15 cellular contexts compared by ENCODE assay signal in the genomic region with DNA sequence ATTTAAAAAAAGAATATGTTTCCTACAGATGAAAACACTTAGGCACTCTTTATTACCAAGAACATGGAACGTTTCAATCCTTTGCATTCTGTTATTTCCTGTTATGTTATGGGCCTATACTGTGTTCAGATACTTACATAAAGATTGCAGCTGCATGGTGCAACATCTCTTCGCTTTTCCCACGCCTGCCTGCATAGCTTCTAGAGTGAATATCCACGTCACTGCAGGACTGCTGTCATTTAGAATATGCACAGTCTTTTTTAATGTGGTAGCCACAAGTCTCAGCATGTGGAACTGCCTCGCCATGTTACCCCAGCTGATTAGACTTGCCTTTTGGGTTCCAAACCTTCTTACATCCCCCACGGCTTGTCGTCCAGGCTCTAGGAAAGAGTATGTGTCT.
DNase-seq lines count a peak whose midpoint lies in the region; ATAC-seq and TF ChIP-seq lines count a peak whose summit lies in the region.
"Had no signal": no experiment of that assay in that cellular context is flagged by ENCODE, and none has a peak within 500 bp of the region (broad histone marks: within the 10 kb centered on the region; RNA-seq: fewer than 3 reads in every experiment).

No MANE protein-coding gene starts in this region.

- intact Hi-C loops in MCF 10A (cut with micrococcal nuclease), result no loop called here
- intact Hi-C loops in mammary epithelial cell (cut with micrococcal nuclease), result no loop called here
- intact Hi-C loops in right lobe of liver (cut with DNase I), result no loop called here

- H3K4ac ChIP-seq in mesenchymal stem cell (ENCODE audit: low read depth in 1 of 2, low read length in 2 of 2), result no peak overlapping the region

- no peaks in the 10 kb centered on the region for H4K20me1 ChIP-seq in mammary epithelial cell (ENCODE audit: insufficient read depth, low read length)

- POLR2A ChIA-PET in MCF 10A (lab: Yijun Ruan, JAX), result no interaction called here

- H3K27ac ChIP-seq in mammary epithelial cell (ENCODE audit: insufficient read depth, low read depth, low read length), result no peak overlapping the region
- no peak overlapping the region for H3K27ac ChIP-seq in mesenchymal stem cell (ENCODE audit: low read length, poor library complexity, severe bottlenecking)
- no peak overlapping the region for H3K27ac ChIP-seq in right lobe of liver
- H3K27ac ChIP-seq: BLaER1 treated with 17β-estradiol and CSF1 and Interleukin-3, amounts not matched to agents 10 nM and 100 nM had no signal

- H3K14ac ChIP-seq in mesenchymal stem cell (ENCODE audit: low read length in 2 of 2), result no peak overlapping the region

- peaks cover 7% of the 10 kb centered on the region for H3K36me3 Mint-ChIP-seq in MCF 10A (ENCODE audit: insufficient read depth, unreplicated experiment)

- no peak overlapping the region for H4K8ac ChIP-seq in mesenchymal stem cell (ENCODE audit: low read length)

- no peak overlapping the region for H2BK120ac ChIP-seq in mesenchymal stem cell (ENCODE audit: low read depth, low read length)

- BruUV-seq in MCF 10A (replicated peaks; lab: Mats Ljungman, UMichigan), result no TSS peak
- no TSS peak for BruUV-seq in mammary epithelial cell (replicated peaks; lab: Mats Ljungman, UMichigan)

- no peaks in the 10 kb centered on the region for H3K79me2 ChIP-seq in mammary epithelial cell (ENCODE audit: insufficient read depth, low read length)

- 88% methylated on average over 7 of the region's 7 CpGs for WGBS in mammary epithelial cell (ENCODE audit: low coverage, missing lambda C conversion rate)
- 82% methylated on average over 7 of the region's 7 CpGs for WGBS in mesenchymal stem cell
- 91% methylated on average over 7 of the region's 7 CpGs for WGBS in right lobe of liver (ENCODE audit: insufficient coverage, low coverage, low lambda C conversion rate, missing lambda C conversion rate)

- H3K27ac Mint-ChIP-seq in MCF 10A (ENCODE audit: low read depth, unreplicated experiment), result peak overlapping the region; percentile 18
- H3K27ac Mint-ChIP-seq: B cell; CD8-positive, alpha-beta T cell had no signal

- H3K9me3 ChIP-seq in mammary epithelial cell (replicated peaks; ENCODE audit: insufficient read depth, low read length) (no peaks in the 10 kb centered on the region), adipocyte (ENCODE audit: control insufficient read depth, low read length) (no peaks in the 10 kb centered on the region), mesenchymal stem cell (ENCODE audit: control insufficient read depth, low read length) (no peaks in the 10 kb centered on the region), right lobe of liver (no peaks in the 10 kb centered on the region)

- no peak overlapping the region for H3K18ac ChIP-seq in mesenchymal stem cell (ENCODE audit: low read depth in 1 of 2, low read length in 2 of 2)

- no peak overlapping the region for H3K4me3 Mint-ChIP-seq in MCF 10A (ENCODE audit: unreplicated experiment)
- H3K4me3 Mint-ChIP-seq: B cell; CD8-positive, alpha-beta T cell; H9 had no signal

- H3K9me3 Mint-ChIP-seq in MCF 10A (ENCODE audit: unreplicated experiment), result no peaks in the 10 kb centered on the region
- H3K9me3 Mint-ChIP-seq: CD8-positive, alpha-beta T cell; H9 had no signal

- H2BK15ac ChIP-seq in mesenchymal stem cell (ENCODE audit: low read depth, poor library complexity, severe bottlenecking), result no peak overlapping the region

- H3K4me3 ChIP-seq in mammary epithelial cell (replicated peaks in 1 of 3; ENCODE audit: insufficient read depth in 1 of 3, low read depth in 2 of 3, low read length in 3 of 3) (no peak overlapping the region), adipocyte (ENCODE audit: low read length) (no peak overlapping the region), mesenchymal stem cell (ENCODE audit: insufficient read depth in 1 of 2, low read depth in 1 of 2, low read length in 2 of 2) (no peak overlapping the region), right lobe of liver (no peak overlapping the region)
- H3K4me3 ChIP-seq: BLaER1 treated with 17β-estradiol and CSF1 and Interleukin-3, amounts not matched to agents 10 nM and 100 nM had no signal

- peaks cover 16% of the 10 kb centered on the region for H3K4me1 Mint-ChIP-seq in MCF 10A (ENCODE audit: insufficient read depth, unreplicated experiment)

- H3K4me1 ChIP-seq in mammary epithelial cell (ENCODE audit: insufficient read depth, low read length), result no peaks in the 10 kb centered on the region
- H3K4me1 ChIP-seq in adipocyte (ENCODE audit: control insufficient read depth, insufficient read depth, low read length), result no peaks in the 10 kb centered on the region
- peaks cover 2% of the 10 kb centered on the region for H3K4me1 ChIP-seq in mesenchymal stem cell (ENCODE audit: control insufficient read depth, insufficient read depth, low read depth, low read length)
- H3K4me1 ChIP-seq in right lobe of liver, result no peaks in the 10 kb centered on the region

- dilution Hi-C loops in mammary epithelial cell (cut with HindIII; ENCODE audit: low sequenced_read_pairs), result no loop called here

- H2BK5ac ChIP-seq in mesenchymal stem cell (ENCODE audit: low read depth, low read length, poor library complexity, severe bottlenecking), result no peak overlapping the region

- in situ Hi-C loops in mammary epithelial cell (cut with MboI; ENCODE audit: low sequenced_read_pairs in 2 of 2), result no loop called here

- TF ChIP-seq CTCF in MCF 10A (IDR thresholded peaks at IDR 0.05; ENCODE audit: unreplicated experiment) (no peak), mammary epithelial cell (conservative IDR thresholded peaks at IDR 0.05 in 1 of 2, IDR thresholded peaks at IDR 0.05 in 1 of 2; ENCODE audit: extremely low read depth in 1 of 2, insufficient read depth in 1 of 2, low read depth in 1 of 2, low read length in 2 of 2) (no peak), right lobe of liver (IDR thresholded peaks at IDR 0.05) (no peak)

- TF ChIP-seq POLR2A in right lobe of liver (IDR thresholded peaks at IDR 0.05), result no peak

- H3K9ac ChIP-seq in mammary epithelial cell (ENCODE audit: insufficient read depth, low read length) (no peak overlapping the region), adipocyte (ENCODE audit: low read length) (no peak overlapping the region), mesenchymal stem cell (ENCODE audit: low read length) (no peak overlapping the region)
- H3K9ac ChIP-seq: BLaER1 treated with 17β-estradiol and CSF1 and Interleukin-3, amounts not matched to agents 10 nM and 100 nM had no signal

- H2BK12ac ChIP-seq in mesenchymal stem cell (ENCODE audit: low read length in 2 of 2), result no peak overlapping the region

- no peaks in the 10 kb centered on the region for H3K27me3 Mint-ChIP-seq in MCF 10A (ENCODE audit: insufficient read depth, unreplicated experiment)
- H3K27me3 Mint-ChIP-seq: B cell had no signal

- no peaks in the 10 kb centered on the region for H3K27me3 ChIP-seq in mammary epithelial cell (ENCODE audit: insufficient read depth, low read length)
- no peaks in the 10 kb centered on the region for H3K27me3 ChIP-seq in adipocyte (replicated peaks; ENCODE audit: control insufficient read depth, insufficient read depth, low read length)
- H3K27me3 ChIP-seq in mesenchymal stem cell (ENCODE audit: control insufficient read depth in 1 of 2, insufficient read depth in 1 of 2, low read length in 2 of 2), result no peaks in the 10 kb centered on the region
- H3K27me3 ChIP-seq in right lobe of liver, result no peaks in the 10 kb centered on the region
- H3K27me3 ChIP-seq: BLaER1 treated with 17β-estradiol and CSF1 and Interleukin-3, amounts not matched to agents 10 nM and 100 nM had no signal

- no peak for DNase-seq in MCF 10A (ENCODE audit: unreplicated experiment)
- DNase-seq in mammary epithelial cell, result no peak
- peak; percentile 2 for DNase-seq in adipocyte (ENCODE audit: low read depth)
- DNase-seq in mesenchymal stem cell, result peak; percentile 30
- DNase-seq in right lobe of liver, result no peak
- DNase-seq in NCI-H446 treated with DMSO at 0.1 percent for 48 hours (lab: John Stamatoyannopoulos, UW), result no peak
- DNase-seq: 8988T; Calu3; CD8-positive, alpha-beta T cell; DMS79 treated with DMSO at 0.1 percent for 48 hours; GF-D8; H9 had no signal

- H3K4me2 ChIP-seq in mammary epithelial cell (ENCODE audit: insufficient read depth, low read depth, low read length), result no peak overlapping the region
- H3K4me2 ChIP-seq in mesenchymal stem cell (ENCODE audit: low read length, poor library complexity, severe bottlenecking), result no peak overlapping the region
- H3K4me2 ChIP-seq: BLaER1 treated with 17β-estradiol and CSF1 and Interleukin-3, amounts not matched to agents 10 nM and 100 nM had no signal

- CTCF ChIA-PET in MCF 10A (lab: Yijun Ruan, JAX) (no interaction called here), mammary epithelial cell (lab: Charles Lee; ENCODE audit: low non-redundant PET) (no interaction called here)

- H4K91ac ChIP-seq in mesenchymal stem cell (ENCODE audit: low read length), result no peak overlapping the region

- H3K36me3 ChIP-seq in mammary epithelial cell (ENCODE audit: insufficient read depth, low read length) (no peaks in the 10 kb centered on the region), adipocyte (ENCODE audit: control insufficient read depth, insufficient read depth, low read length, severe bottlenecking) (no peaks in the 10 kb centered on the region), mesenchymal stem cell (ENCODE audit: control insufficient read depth in 1 of 2, insufficient read depth in 2 of 2, low read depth in 1 of 2, low read length in 2 of 2) (peaks cover 2 to 6% of the 10 kb centered on the region in 2 experiments), right lobe of liver (no peaks in the 10 kb centered on the region)

- no peak overlapping the region for H2AK5ac ChIP-seq in mesenchymal stem cell (ENCODE audit: low read length, severe bottlenecking)

- ATAC-seq in right lobe of liver, result no peak
- ATAC-seq in GM21717 (IDR thresholded peaks at IDR 0.05; ENCODE audit: unreplicated experiment), result no peak
- ATAC-seq: CD8-positive, alpha-beta T cell had no signal

- no peak overlapping the region for H3K23ac ChIP-seq in mesenchymal stem cell (ENCODE audit: low read length in 2 of 2)

- H3K79me1 ChIP-seq in mesenchymal stem cell (replicated peaks; ENCODE audit: low read length, poor library complexity, severe bottlenecking), result peaks cover 2% of the 10 kb centered on the region

- no peak overlapping the region for H2AFZ ChIP-seq in mammary epithelial cell (ENCODE audit: low read depth, low read length)
- H2AFZ ChIP-seq in mesenchymal stem cell (ENCODE audit: low read depth, low read length), result no peak overlapping the region

Comparison
In these comparisons a context has a peak if more than half of its experiments do, and no peak if none do; other contexts are left out.
1. DNase-seq: peak in adipocyte (single experiment) and mesenchymal stem cell (single experiment); none in MCF 10A (single experiment), mammary epithelial cell (single experiment), right lobe of liver (0 of 3) and NCI-H446 treated with DMSO at 0.1 percent for 48 hours (single experiment).